In the genomic region with DNA sequence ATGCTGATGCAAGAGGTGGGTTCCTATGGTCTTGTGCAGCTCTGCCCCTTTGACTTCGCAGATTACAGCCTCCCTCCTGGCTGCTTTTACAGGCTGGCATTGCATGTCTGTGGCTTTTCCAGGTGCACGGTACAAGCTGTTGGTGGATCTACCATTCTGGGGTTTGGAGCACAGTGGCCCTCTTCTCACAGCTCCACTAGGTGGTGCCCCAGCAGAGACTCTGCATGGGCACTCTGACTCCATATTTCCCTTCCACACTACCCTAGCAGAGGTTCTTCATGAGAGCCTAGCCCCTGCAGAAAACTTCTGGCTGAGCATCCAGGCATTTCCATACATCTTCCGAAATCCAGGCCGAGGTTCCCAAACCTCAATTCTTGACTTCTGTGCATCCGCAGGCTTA, we compare ENCODE assay signal across 23 cellular contexts.
DNase-seq lines count a peak whose midpoint lies in the region; ATAC-seq, FAIRE-seq and TF ChIP-seq lines count a peak whose summit lies in the region.
"Had no signal": no experiment of that assay in that cellular context is flagged by ENCODE, and none has a peak within 500 bp of the region (broad histone marks: within the 10 kb centered on the region; RNA-seq: fewer than 3 reads in every experiment).

No MANE protein-coding gene starts in this region.

- H3K27me3 ChIP-seq in bronchial epithelial cell (ENCODE audit: control insufficient read depth, insufficient read depth, low read length) (no peaks in the 10 kb centered on the region), stomach (no peaks in the 10 kb centered on the region)
- H3K27me3 ChIP-seq: gastrocnemius medialis, upper lobe of right lung had no signal

- TF ChIP-seq CTCF in C4-2B (conservative IDR thresholded peaks at IDR 0.05) (peak; percentile 42), GM12872 (IDR thresholded peaks at IDR 0.05; ENCODE audit: insufficient read depth, low read depth, low read length) (peak; percentile 51), bronchial epithelial cell (IDR thresholded peaks at IDR 0.05; ENCODE audit: insufficient read depth, low read length, severe bottlenecking) (peak; percentile 41), nephron progenitor cell (IDR thresholded peaks at IDR 0.05) (no peak), stomach (IDR thresholded peaks at IDR 0.05) (no peak)

- no peak overlapping the region for H3K4me3 Mint-ChIP-seq in nephron progenitor cell
- H3K4me3 Mint-ChIP-seq: activated CD4-positive, alpha-beta memory T cell treated with anti-CD3 and anti-CD28 coated beads for 36 hours; IgD-negative memory B cell; WTC11 had no signal

- no peak overlapping the region for H3K27ac ChIP-seq in C4-2B
- H3K27ac ChIP-seq in stomach, result no peak overlapping the region
- H3K27ac ChIP-seq: epithelial cell of prostate, gastrocnemius medialis, PC-9, upper lobe of right lung had no signal

- FAIRE-seq in bronchial epithelial cell (lab: Jason Lieb, UNC), result no peak
- FAIRE-seq: kidney had no signal

- WGBS in stomach, 5 donors, result 81 to 96% (median 92%) methylated on average over 5 of the region's 5 CpGs

- TF ChIP-seq EP300 in stomach (IDR thresholded peaks at IDR 0.05), result no peak

- DNase-seq in MV-4-11 (lab: John Stamatoyannopoulos, UW) (peak; percentile 3), bronchial epithelial cell (ENCODE audit: low read depth) (no peak), nephron progenitor cell (no peak), RPMI8226 (no peak), stomach (no peak)
- DNase-seq: activated CD4-positive, alpha-beta memory T cell treated with anti-CD3 and anti-CD28 coated beads for 36 hours; activated naive CD4-positive, alpha-beta T cell; amniotic stem cell; dermis blood vessel endothelial cell; gastrocnemius medialis; hypothalamus; NCI-H2107; NCI-H69; PC-9; stimulated activated CD4-positive, alpha-beta T cell treated with anti-CD3 and anti-CD28 coated beads, Interleukin-4, amount 100 ng/mL, for 24 hours; upper lobe of right lung had no signal

- intact Hi-C loops in stomach (cut with DNase I; ENCODE audit: low total_unique reads), result no loop called here

- no peaks in the 10 kb centered on the region for H3K4me1 Mint-ChIP-seq in nephron progenitor cell
- H3K4me1 Mint-ChIP-seq: IgD-negative memory B cell, WTC11 had no signal

- H3K36me3 Mint-ChIP-seq in nephron progenitor cell (ENCODE audit: low read depth), result no peaks in the 10 kb centered on the region
- H3K36me3 Mint-ChIP-seq: activated CD4-positive, alpha-beta memory T cell treated with anti-CD3 and anti-CD28 coated beads for 36 hours; IgD-negative memory B cell had no signal

- no peak overlapping the region for H3K27ac Mint-ChIP-seq in nephron progenitor cell
- H3K27ac Mint-ChIP-seq: activated CD4-positive, alpha-beta memory T cell treated with anti-CD3 and anti-CD28 coated beads for 36 hours; IgD-negative memory B cell; WTC11 had no signal

- ATAC-seq in HG02852 (IDR thresholded peaks at IDR 0.05; ENCODE audit: unreplicated experiment), result no peak
- ATAC-seq: gastrocnemius medialis, upper lobe of right lung, WTC11 had no signal

- H3K9me3 Mint-ChIP-seq in nephron progenitor cell, result peaks cover 3% of the 10 kb centered on the region

- no peak for TF ChIP-seq POLR2A in stomach (IDR thresholded peaks at IDR 0.05)

- no peaks in the 10 kb centered on the region for H3K4me1 ChIP-seq in stomach
- H3K4me1 ChIP-seq: gastrocnemius medialis, upper lobe of right lung had no signal

- no peak overlapping the region for H3K4me3 ChIP-seq in bronchial epithelial cell (ENCODE audit: low read depth, low read length)
- H3K4me3 ChIP-seq in stomach, result no peak overlapping the region
- H3K4me3 ChIP-seq: gastrocnemius medialis, PC-9, upper lobe of right lung had no signal

- no peaks in the 10 kb centered on the region for H3K36me3 ChIP-seq in bronchial epithelial cell (ENCODE audit: control insufficient read depth, insufficient read depth, low read length)
- H3K36me3 ChIP-seq in stomach, result no peaks in the 10 kb centered on the region
- H3K36me3 ChIP-seq: gastrocnemius medialis, upper lobe of right lung had no signal

- H3K9me3 ChIP-seq in stomach, result peaks cover 0 to 5% (median 2%) of the 10 kb centered on the region in 4 donors

- H3K27me3 Mint-ChIP-seq in nephron progenitor cell (ENCODE audit: low read depth, poor library complexity), result peaks cover 3% of the 10 kb centered on the region
- H3K27me3 Mint-ChIP-seq: activated CD4-positive, alpha-beta memory T cell treated with anti-CD3 and anti-CD28 coated beads for 36 hours; IgD-negative memory B cell had no signal

Comparison
In these comparisons a context has a peak if more than half of its experiments do, and no peak if none do; other contexts are left out.
1. CTCF ChIP-seq: peak in C4-2B (single experiment), GM12872 (single experiment) and bronchial epithelial cell (single experiment); none in nephron progenitor cell (single experiment) and stomach (0 of 7).